Comparison of ENCODE assay signal across 12 cellular contexts in the genomic region with DNA sequence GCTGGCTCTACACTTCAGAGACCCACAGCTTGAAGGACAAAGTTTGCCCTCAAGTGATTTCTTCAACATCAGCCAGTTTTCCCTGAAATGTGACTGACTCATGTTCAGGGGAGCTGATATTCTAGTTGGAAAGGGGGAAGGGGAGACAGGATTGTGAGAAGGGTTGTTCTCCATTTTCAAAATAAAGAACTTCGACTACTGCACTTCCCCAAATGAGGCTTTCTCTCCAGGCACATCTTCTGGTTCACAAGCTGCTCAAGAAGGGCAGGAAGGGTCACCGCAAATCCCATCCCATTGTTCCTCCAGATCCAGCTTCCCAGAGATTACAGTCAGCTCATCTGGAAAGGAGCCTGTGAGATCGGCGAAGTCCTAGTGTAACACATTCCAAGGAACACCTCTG.
"Had no signal": no experiment of that assay in that cellular context is flagged by ENCODE, and none has a peak within 500 bp of the region (broad histone marks: within the 10 kb centered on the region; RNA-seq: fewer than 3 reads in every experiment).

No MANE protein-coding gene starts in this region.

- H3K4me3 ChIP-seq: breast epithelium, dorsolateral prefrontal cortex, mucosa of descending colon, pancreas, testis had no signal

- H3K9me3 ChIP-seq: breast epithelium, mucosa of descending colon, pancreas, testis had no signal

- H3K27me3 ChIP-seq: breast epithelium, pancreas, testis had no signal

- H3K36me3 ChIP-seq: breast epithelium, pancreas had no signal

- DNase-seq: activated CD4-positive, alpha-beta T cell treated with anti-CD3 and anti-CD28 coated beads, Interleukin-2, amount 50 U/mL, for 1 hour; activated CD8-positive, alpha-beta memory T cell treated with anti-CD3 and anti-CD28 coated beads for 24 hours; anterior cingulate cortex; dorsolateral prefrontal cortex; left cardiac atrium; mucosa of descending colon; pancreas; stimulated activated CD4-positive, alpha-beta T cell treated with anti-CD3 and anti-CD28 coated beads, Interleukin-1b, Interleukin-23, amount 100 ng/mL, for 48 hours; testis had no signal

- H3K4me1 ChIP-seq: breast epithelium, testis had no signal

- H3K4me3 Mint-ChIP-seq: stimulated activated naive CD8-positive, alpha-beta T cell treated with anti-CD3 and anti-CD28 coated beads, Interleukin-15, amount 100 ng/mL, for 72 hours; T-helper 2 cell treated with Interferon-gamma antibody and Interleukin-4, amounts not matched to agents 5 μg/mL and 100 μg/mL, for 36 hours had no signal

- H3K27ac Mint-ChIP-seq: stimulated activated naive CD8-positive, alpha-beta T cell treated with anti-CD3 and anti-CD28 coated beads, Interleukin-15, amount 100 ng/mL, for 72 hours; T-helper 2 cell treated with Interferon-gamma antibody and Interleukin-4, amounts not matched to agents 5 μg/mL and 100 μg/mL, for 36 hours had no signal

- H3K27ac ChIP-seq: breast epithelium, dorsolateral prefrontal cortex, pancreas, testis had no signal
